In genomic region chr4:6331018-6331417, GRCh38 we compare ENCODE assay signal across 9 cellular contexts.
A peak's percentile ranks its signal among the peaks of the same experiment; 100 is the strongest.
DNase-seq lines count a peak whose midpoint lies in the region; ATAC-seq, FAIRE-seq and TF ChIP-seq lines count a peak whose summit lies in the region.
"Had no signal": no experiment of that assay in that cellular context is flagged by ENCODE, and none has a peak within 500 bp of the region (broad histone marks: within the 10 kb centered on the region; RNA-seq: fewer than 3 reads in every experiment).

No MANE protein-coding gene starts in this region.

- peak; percentile 63 for TF ChIP-seq RAD21 in HCT116 (IDR thresholded peaks at IDR 0.05; ENCODE audit: low read depth)

- H3K4me3 ChIP-seq in HCT116 (replicated peaks in 1 of 2; ENCODE audit: low read depth in 1 of 2, low read length in 2 of 2), result no peak overlapping the region
- no peak overlapping the region for H3K4me3 ChIP-seq in lower lobe of right lung

- H3K36me3 ChIP-seq in HCT116 (ENCODE audit: control insufficient read depth in 1 of 2, insufficient read depth in 2 of 2, low read length in 2 of 2) (no peaks in the 10 kb centered on the region), lower lobe of right lung (no peaks in the 10 kb centered on the region)

- POLR2A ChIA-PET in HCT116 (lab: Charles Lee), result interaction anchor here (1.5 kb wide), 1 partner anchor 343 kb away, joined by 3 read pairs; a partner anchor contains a TSS

- CTCF ChIA-PET in HCT116 (lab: Charles Lee), result interaction anchor here (0.7 to 12.2 kb wide), 16 partner anchors 11 to 378 kb away, joined by 3 to 201 read pairs (median 4); partner anchors contain the start of genes MRFAP1L1 and WFS1
- CTCF ChIA-PET in activated naive CD4-positive, alpha-beta T cell treated with anti-CD3 and anti-CD28 coated beads, Interleukin-2, amount 10 ng/mL, durations not matched to agents 7 days and 5 days (lab: Charles Lee), result interaction anchor here (0.6 to 15.7 kb wide), 21 partner anchors 10 to 508 kb away, joined by 3 to 504 read pairs (median 3); partner anchors contain the start of gene WFS1

- H3K9me3 Mint-ChIP-seq in activated naive CD4-positive, alpha-beta T cell treated with anti-CD3 and anti-CD28 coated beads, Interleukin-2, amount 10 ng/mL, durations not matched to agents 7 days and 5 days, result peaks cover 8% of the 10 kb centered on the region
- H3K9me3 Mint-ChIP-seq: stimulated activated effector memory CD8-positive, alpha-beta T cell treated with anti-CD3 and anti-CD28 coated beads, Interleukin-12 subunit alpha, Interleukin-12 subunit beta, amount 100 ng/mL, for 72 hours had no signal

- ATAC-seq in HCT116, result peak; percentile 41
- ATAC-seq in lower lobe of right lung, result no peak
- no peak for ATAC-seq in HG03520 (IDR thresholded peaks at IDR 0.05; ENCODE audit: unreplicated experiment)
- no peak for ATAC-seq in GM18520 (IDR thresholded peaks at IDR 0.05; ENCODE audit: unreplicated experiment)
- ATAC-seq: stimulated activated effector memory CD8-positive, alpha-beta T cell treated with anti-CD3 and anti-CD28 coated beads, Interleukin-12 subunit alpha, Interleukin-12 subunit beta, amount 100 ng/mL, for 72 hours had no signal

- intact Hi-C loops in HCT116 (cut with micrococcal nuclease) (loop anchor here (1.0 to 10.0 kb wide), 3 partner anchors 81 to 354 kb away; no protein-coding TSS in a partner anchor), lower lobe of right lung (cut with DNase I) (no loop called here)

- no peak for FAIRE-seq in D721Med (lab: Jason Lieb, UNC)

- no peak for DNase-seq in D721Med (ENCODE audit: insufficient read length, low spot score)
- DNase-seq in HCT116 (ENCODE audit: low read depth, low spot score), result no peak
- peak; percentile 49 for DNase-seq in activated naive CD4-positive, alpha-beta T cell treated with anti-CD3 and anti-CD28 coated beads, Interleukin-2, amount 10 ng/mL, durations not matched to agents 7 days and 5 days
- no peak for DNase-seq in lower lobe of right lung
- DNase-seq in mesenteric fat pad (ENCODE audit: low spot score), result no peak
- DNase-seq in activated effector memory CD4-positive, alpha-beta T cell treated with anti-CD3 and anti-CD28 coated beads, Interleukin-2, amount 50 U/mL, for 16 hours, result no peak

- no peaks in the 10 kb centered on the region for H3K9me3 ChIP-seq in HCT116 (ENCODE audit: control insufficient read depth in 1 of 2, insufficient read depth in 1 of 2, low read depth in 1 of 2, low read length in 2 of 2)
- peaks cover 4% of the 10 kb centered on the region for H3K9me3 ChIP-seq in lower lobe of right lung

- H4K20me1 ChIP-seq in HCT116 (ENCODE audit: insufficient read depth), result no peaks in the 10 kb centered on the region

- H3K79me2 ChIP-seq in HCT116 (ENCODE audit: insufficient read depth, low read length), result no peaks in the 10 kb centered on the region

- H3K36me3 Mint-ChIP-seq in activated naive CD4-positive, alpha-beta T cell treated with anti-CD3 and anti-CD28 coated beads, Interleukin-2, amount 10 ng/mL, durations not matched to agents 7 days and 5 days, result no peaks in the 10 kb centered on the region
- H3K36me3 Mint-ChIP-seq: stimulated activated effector memory CD8-positive, alpha-beta T cell treated with anti-CD3 and anti-CD28 coated beads, Interleukin-12 subunit alpha, Interleukin-12 subunit beta, amount 100 ng/mL, for 72 hours had no signal

- no peaks in the 10 kb centered on the region for H3K27me3 ChIP-seq in HCT116 (ENCODE audit: insufficient read depth, low read length)
- H3K27me3 ChIP-seq in lower lobe of right lung (ENCODE audit: low read depth), result peaks cover 29% of the 10 kb centered on the region

- H3K4me1 Mint-ChIP-seq in activated naive CD4-positive, alpha-beta T cell treated with anti-CD3 and anti-CD28 coated beads, Interleukin-2, amount 10 ng/mL, durations not matched to agents 7 days and 5 days, result no peaks in the 10 kb centered on the region

- no peak overlapping the region for H2AFZ ChIP-seq in HCT116 (ENCODE audit: low read depth, low read length, poor library complexity, severe bottlenecking)

- H3K27me3 Mint-ChIP-seq in activated naive CD4-positive, alpha-beta T cell treated with anti-CD3 and anti-CD28 coated beads, Interleukin-2, amount 10 ng/mL, durations not matched to agents 7 days and 5 days, result peaks cover 55% of the 10 kb centered on the region

- no peaks in the 10 kb centered on the region for H3K9me2 ChIP-seq in HCT116 (ENCODE audit: insufficient read depth)

- no TSS peak for BruUV-seq in HCT116 (replicated peaks; lab: Mats Ljungman, UMichigan)

- H3K4me2 ChIP-seq in HCT116 (ENCODE audit: low read length), result no peak overlapping the region

- H3K27ac ChIP-seq in HCT116 (ENCODE audit: low read depth, low read length), result no peak overlapping the region
- H3K27ac ChIP-seq in lower lobe of right lung, result no peak overlapping the region

- no peak overlapping the region for H3K27ac Mint-ChIP-seq in activated naive CD4-positive, alpha-beta T cell treated with anti-CD3 and anti-CD28 coated beads, Interleukin-2, amount 10 ng/mL, durations not matched to agents 7 days and 5 days
- H3K27ac Mint-ChIP-seq: stimulated activated effector memory CD8-positive, alpha-beta T cell treated with anti-CD3 and anti-CD28 coated beads, Interleukin-12 subunit alpha, Interleukin-12 subunit beta, amount 100 ng/mL, for 72 hours had no signal

- H3K4me1 ChIP-seq in HCT116 (ENCODE audit: control insufficient read depth in 1 of 2, insufficient read depth in 2 of 2, low read length in 2 of 2), result peaks cover 0 to 2% of the 10 kb centered on the region in 2 experiments; a peak in 2 of 4 replicates
- peaks cover 7% of the 10 kb centered on the region for H3K4me1 ChIP-seq in lower lobe of right lung

- TF ChIP-seq POLR2A in HCT116 (IDR thresholded peaks at IDR 0.05; ENCODE audit: borderline replicate concordance, extremely low read depth, insufficient read depth, insufficient read length), result no peak

- peak; percentile 51 for TF ChIP-seq CTCF in D721Med (IDR thresholded peaks at IDR 0.05; ENCODE audit: insufficient read depth, missing control alignments)
- peak; percentile 59 to 79 (median 77); a peak in 5 of 6 replicates for TF ChIP-seq CTCF in HCT116 (IDR thresholded peaks at IDR 0.05 in 2 of 3, conservative IDR thresholded peaks at IDR 0.05 in 1 of 3; ENCODE audit: borderline replicate concordance in 1 of 3, insufficient read depth in 1 of 3, low read depth in 2 of 3, low read length in 2 of 3)
- TF ChIP-seq CTCF in lower lobe of right lung (IDR thresholded peaks at IDR 0.05), result peak; percentile 51

- no peak overlapping the region for H3K4me3 Mint-ChIP-seq in activated naive CD4-positive, alpha-beta T cell treated with anti-CD3 and anti-CD28 coated beads, Interleukin-2, amount 10 ng/mL, durations not matched to agents 7 days and 5 days
- H3K4me3 Mint-ChIP-seq: stimulated activated effector memory CD8-positive, alpha-beta T cell treated with anti-CD3 and anti-CD28 coated beads, Interleukin-12 subunit alpha, Interleukin-12 subunit beta, amount 100 ng/mL, for 72 hours had no signal

- RAD21 ChIA-PET in HCT116 (lab: Charles Lee; ENCODE audit: low non-redundant PET in 1 of 2, low total read pairs in 2 of 2, uncharacterized antibody in 2 of 2, unreplicated experiment in 2 of 2), result interaction anchor here (1.4 to 1.9 kb wide), 2 partner anchors 67 to 80 kb away, joined by 6 read pairs; no protein-coding TSS in a partner anchor

- no peak overlapping the region for H3K9ac ChIP-seq in HCT116 (ENCODE audit: low read length)

TF ChIP-seq in HCT116, 20 proteins besides CTCF, POLR2A, EP300 and RAD21 (continues in another document):
- TF ChIP-seq ZBTB33 (IDR thresholded peaks at IDR 0.05; ENCODE audit: extremely low read depth, insufficient replicate concordance, low read length), result no peak
- no peak for TF ChIP-seq TCF7L2 (IDR thresholded peaks at IDR 0.05; ENCODE audit: borderline replicate concordance, extremely low read depth, insufficient read depth, insufficient read length)
- TF ChIP-seq YY1 (IDR thresholded peaks at IDR 0.05; ENCODE audit: extremely low read depth, insufficient replicate concordance, low read depth, low read length), result no peak
- TF ChIP-seq EZH2 (IDR thresholded peaks at IDR 0.05), result no peak
- TF ChIP-seq POLR2AphosphoS5 (IDR thresholded peaks at IDR 0.05; ENCODE audit: low read depth, low read length), result no peak
